Comparison of ENCODE assay signal across 8 cellular contexts in the genomic region with DNA sequence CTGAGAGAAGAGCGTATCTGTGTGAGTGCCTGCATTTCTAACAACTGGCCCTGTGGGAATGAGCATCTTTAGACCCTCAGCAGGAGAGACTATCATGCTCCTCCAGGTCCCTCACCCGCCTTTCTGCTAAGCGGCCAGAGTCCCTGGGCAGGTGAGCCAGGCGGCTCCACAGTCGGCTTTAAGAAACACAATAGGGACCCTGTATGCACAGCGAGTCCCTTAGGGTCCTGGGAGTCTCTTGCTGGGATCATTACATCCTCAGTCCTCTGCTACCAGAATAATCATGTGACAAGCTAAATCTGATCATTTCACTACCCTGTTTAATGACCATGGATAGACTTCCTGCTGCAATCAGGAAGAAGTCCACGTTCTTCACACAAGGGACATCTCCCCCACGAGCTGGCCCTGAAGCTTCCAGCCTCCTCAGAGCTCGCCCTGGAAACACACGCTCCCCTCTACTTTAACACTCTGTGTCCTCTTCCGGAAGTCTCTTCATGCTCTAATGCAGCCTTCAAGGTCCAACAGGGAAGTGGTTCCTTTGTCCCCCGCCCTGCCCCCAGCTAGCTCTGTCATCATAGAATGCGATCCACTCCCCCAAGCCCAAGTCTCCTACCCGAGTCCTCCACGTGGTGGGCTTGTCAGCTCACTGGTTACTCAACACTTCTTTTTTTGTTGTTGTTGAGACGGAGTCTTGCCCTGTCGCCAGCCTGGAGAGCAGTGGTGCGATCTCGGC.
DNase-seq lines count a peak whose midpoint lies in the region; ATAC-seq and TF ChIP-seq lines count a peak whose summit lies in the region.

No MANE protein-coding gene starts in this region.

- peaks cover 0 to 24% (median 4%) of the 10 kb centered on the region in 6 donors for H3K36me3 ChIP-seq in spleen

- intact Hi-C loops in spleen (cut with DNase I; ENCODE audit: low total_unique reads) = loop anchor here (10.0 kb wide), 1 partner anchor 185 kb away; no protein-coding TSS in a partner anchor

- ATAC-seq in GM19452 (IDR thresholded peaks at IDR 0.05; ENCODE audit: unreplicated experiment) (peak; percentile 66), HG03571 (IDR thresholded peaks at IDR 0.05; ENCODE audit: unreplicated experiment) (peak; percentile 72)
- ATAC-seq in stimulated activated effector memory CD8-positive, alpha-beta T cell treated with anti-CD3 and anti-CD28 coated beads, Interleukin-12 subunit alpha, Interleukin-12 subunit beta, amount 100 ng/mL, for 72 hours = no peak

- DNase-seq in foreskin melanocyte (peak; percentile 57), spleen (peak; percentile 89), progenitor cell of endocrine pancreas (ENCODE audit: low spot score, unreplicated experiment) (no peak), NCI-H524 (lab: John Stamatoyannopoulos, UW) (no peak), dermis blood vessel endothelial cell (no peak)
- no peak for DNase-seq in stimulated activated effector memory CD8-positive, alpha-beta T cell treated with anti-CD3 and anti-CD28 coated beads, Interleukin-12 subunit alpha, Interleukin-12 subunit beta, amount 100 ng/mL, for 72 hours (ENCODE audit: low spot score in 2 of 2)

- no peak overlapping the region for H3K27ac Mint-ChIP-seq in progenitor cell of endocrine pancreas
- no peak overlapping the region for H3K27ac Mint-ChIP-seq in stimulated activated effector memory CD8-positive, alpha-beta T cell treated with anti-CD3 and anti-CD28 coated beads, Interleukin-12 subunit alpha, Interleukin-12 subunit beta, amount 100 ng/mL, for 72 hours

- H3K4me1 ChIP-seq in spleen = peaks cover 64 to 91% (median 72%) of the 10 kb centered on the region in 6 donors

- no peaks in the 10 kb centered on the region for H3K27me3 ChIP-seq in spleen (replicated peaks in 1 of 7)

- H3K27me3 Mint-ChIP-seq in progenitor cell of endocrine pancreas = no peaks in the 10 kb centered on the region

- no peaks in the 10 kb centered on the region for H3K9me3 ChIP-seq in spleen

- no peaks in the 10 kb centered on the region for H3K4me1 Mint-ChIP-seq in progenitor cell of endocrine pancreas (ENCODE audit: low read depth)
- H3K4me1 Mint-ChIP-seq in stimulated activated effector memory CD8-positive, alpha-beta T cell treated with anti-CD3 and anti-CD28 coated beads, Interleukin-12 subunit alpha, Interleukin-12 subunit beta, amount 100 ng/mL, for 72 hours = peaks cover 36% of the 10 kb centered on the region

- WGBS in spleen, 5 donors = 53 to 64% (median 56%) methylated on average over 18 to 19 of the region's 19 CpGs

- H3K9me3 Mint-ChIP-seq in progenitor cell of endocrine pancreas (ENCODE audit: low read depth) = no peaks in the 10 kb centered on the region
- H3K9me3 Mint-ChIP-seq in stimulated activated effector memory CD8-positive, alpha-beta T cell treated with anti-CD3 and anti-CD28 coated beads, Interleukin-12 subunit alpha, Interleukin-12 subunit beta, amount 100 ng/mL, for 72 hours = no peaks in the 10 kb centered on the region

- H3K4me3 Mint-ChIP-seq in progenitor cell of endocrine pancreas (ENCODE audit: low read depth) = no peak overlapping the region
- H3K4me3 Mint-ChIP-seq in stimulated activated effector memory CD8-positive, alpha-beta T cell treated with anti-CD3 and anti-CD28 coated beads, Interleukin-12 subunit alpha, Interleukin-12 subunit beta, amount 100 ng/mL, for 72 hours = no peak overlapping the region

- peaks cover 5% of the 10 kb centered on the region for H3K36me3 Mint-ChIP-seq in progenitor cell of endocrine pancreas (ENCODE audit: insufficient read depth)
- H3K36me3 Mint-ChIP-seq in stimulated activated effector memory CD8-positive, alpha-beta T cell treated with anti-CD3 and anti-CD28 coated beads, Interleukin-12 subunit alpha, Interleukin-12 subunit beta, amount 100 ng/mL, for 72 hours = peaks cover 20% of the 10 kb centered on the region

- peak overlapping the region in 7 of 8 donors; percentile 46 to 86 (median 76) for H3K27ac ChIP-seq in spleen

- peak overlapping the region in 1 of 8 donors; percentile 17 for H3K4me3 ChIP-seq in spleen

- TF ChIP-seq POLR2A in spleen (IDR thresholded peaks at IDR 0.05) = no peak

- TF ChIP-seq CTCF in spleen (IDR thresholded peaks at IDR 0.05 in 8 of 11, conservative IDR thresholded peaks at IDR 0.05 in 3 of 11) (no peak), progenitor cell of endocrine pancreas (IDR thresholded peaks at IDR 0.05; ENCODE audit: unreplicated experiment) (no peak)

Comparison
In these comparisons a context has a peak if more than half of its experiments do, and no peak if none do; other contexts are left out.
1. DNase-seq: peak in foreskin melanocyte (single experiment) and spleen (single experiment); none in progenitor cell of endocrine pancreas (single experiment), NCI-H524 (0 of 2), dermis blood vessel endothelial cell (single experiment) and stimulated activated effector memory CD8-positive, alpha-beta T cell treated with anti-CD3 and anti-CD28 coated beads, Interleukin-12 subunit alpha, Interleukin-12 subunit beta, amount 100 ng/mL, for 72 hours (0 of 2).